In genomic region chr15:55743615-55743978, GRCh38 we compare ENCODE assay signal across 1 cellular context.
TF ChIP-seq lines count a peak whose summit lies in the region.

No MANE protein-coding gene starts in this region.

TF ChIP-seq in HepG2, 621 proteins besides CTCF, POLR2A, EP300 and RAD21 (continued from another document):
- TF ChIP-seq E2F1 (CRISPR knock-in tag; IDR thresholded peaks at IDR 0.05) (peak; percentile 14; the same call in 1 of the 2 replicates), ZNF18 (CRISPR knock-in tag; IDR thresholded peaks at IDR 0.05; ENCODE audit: insufficient replicate concordance) (peak; percentile 9), TMF1 (CRISPR knock-in tag; IDR thresholded peaks at IDR 0.05; ENCODE audit: low read depth) (no peak)
